In genomic region chr11:96238563-96239166, GRCh38 we compare ENCODE assay signal across 10 cellular contexts.
A peak's percentile ranks its signal among the peaks of the same experiment; 100 is the strongest.
DNase-seq lines count a peak whose midpoint lies in the region; ATAC-seq and TF ChIP-seq lines count a peak whose summit lies in the region.
"Had no signal": no experiment of that assay in that cellular context is flagged by ENCODE, and none has a peak within 500 bp of the region (broad histone marks: within the 10 kb centered on the region; RNA-seq: fewer than 3 reads in every experiment).

No MANE protein-coding gene starts in this region.

- H3K79me2 ChIP-seq in Karpas-422 (ENCODE audit: low read length) = no peaks in the 10 kb centered on the region

- intact Hi-C loops in Right ventricle myocardium inferior (cut with DNase I) = no loop called here

- H3K9me3 ChIP-seq in subcutaneous abdominal adipose tissue (ENCODE audit: control insufficient read depth in 5 of 5, low read length in 5 of 5) (no peaks in the 10 kb centered on the region), Karpas-422 (ENCODE audit: low read length) (no peaks in the 10 kb centered on the region)

- no peak for TF ChIP-seq CTCF in fibroblast of mammary gland (conservative IDR thresholded peaks at IDR 0.05; ENCODE audit: control insufficient read depth, insufficient read depth, low read depth, low read length)

- H4K20me1 ChIP-seq in Karpas-422 (ENCODE audit: insufficient read depth, low read depth, low read length) = no peaks in the 10 kb centered on the region

- H3K4me2 ChIP-seq in Karpas-422 (ENCODE audit: low read depth, low read length, poor library complexity, severe bottlenecking) = no peak overlapping the region

- no peak overlapping the region for H2AFZ ChIP-seq in Karpas-422 (ENCODE audit: low read length)

- no peak for ATAC-seq in Right ventricle myocardium inferior
- ATAC-seq: GM12878 had no signal

- H3K4me1 ChIP-seq in subcutaneous abdominal adipose tissue (ENCODE audit: control insufficient read depth in 5 of 5, insufficient read depth in 5 of 5, low read length in 5 of 5) = peaks cover 6 to 40% (median 33%) of the 10 kb centered on the region in 5 donors
- peaks cover 7% of the 10 kb centered on the region for H3K4me1 ChIP-seq in Karpas-422 (ENCODE audit: low read length)

- DNase-seq in GM03348 (ENCODE audit: low spot score) (peak; percentile 21), NCI-H82 (lab: John Stamatoyannopoulos, UW) (peak; percentile 39), fibroblast of mammary gland (ENCODE audit: low read depth) (peak; percentile 69), Karpas-422 (no peak), Right ventricle myocardium inferior (ENCODE audit: missing footprints) (no peak)
- no peak for DNase-seq in effector CD8-positive, alpha-beta T cell (lab: John Stamatoyannopoulos, UW)
- DNase-seq: cortex of kidney, NCI-H2107 had no signal

- H3K36me3 ChIP-seq in subcutaneous abdominal adipose tissue (ENCODE audit: control insufficient read depth in 5 of 5, insufficient read depth in 5 of 5, low read length in 5 of 5) (no peaks in the 10 kb centered on the region), Karpas-422 (ENCODE audit: insufficient read depth, low read length) (no peaks in the 10 kb centered on the region)

- H3K4me3 ChIP-seq in fibroblast of mammary gland (ENCODE audit: control insufficient read depth, low read depth, low read length) (no peak overlapping the region), subcutaneous abdominal adipose tissue (ENCODE audit: low read depth in 1 of 5, low read length in 5 of 5) (no peak overlapping the region), Karpas-422 (ENCODE audit: low read length) (no peak overlapping the region)
- H3K4me3 ChIP-seq: GM12878 had no signal

- H3K9me2 ChIP-seq in Karpas-422 (replicated peaks; ENCODE audit: insufficient read depth, low read length) = no peaks in the 10 kb centered on the region

- peaks cover 0 to 3% (median 0%) of the 10 kb centered on the region in 5 donors for H3K27me3 ChIP-seq in subcutaneous abdominal adipose tissue (ENCODE audit: control insufficient read depth in 5 of 5, insufficient read depth in 4 of 5, low read length in 5 of 5)
- H3K27me3 ChIP-seq in Karpas-422 (ENCODE audit: low read length) = no peaks in the 10 kb centered on the region

- peak overlapping the region; percentile 2 for H3K27ac ChIP-seq in subcutaneous abdominal adipose tissue (ENCODE audit: low read depth, low read length)
- no peak overlapping the region for H3K27ac ChIP-seq in Karpas-422 (ENCODE audit: low read length)

- H3K9ac ChIP-seq in subcutaneous abdominal adipose tissue (ENCODE audit: low read length in 5 of 5) (no peak overlapping the region), Karpas-422 (ENCODE audit: low read length) (no peak overlapping the region)

Comparison
In these comparisons a context has a peak if more than half of its experiments do, and no peak if none do; other contexts are left out.
1. DNase-seq: peak in GM03348 (single experiment), NCI-H82 (single experiment) and fibroblast of mammary gland (single experiment); none in Karpas-422 (single experiment), effector CD8-positive, alpha-beta T cell (single experiment) and Right ventricle myocardium inferior (single experiment).